Comparison of ENCODE assay signal across 1 cellular context in genomic region chr14:65239143-65239672, GRCh38.
A peak's percentile ranks its signal among the peaks of the same experiment; 100 is the strongest.
TF ChIP-seq lines count a peak whose summit lies in the region.

No MANE protein-coding gene starts in this region.

TF ChIP-seq in HepG2, 621 proteins besides CTCF, POLR2A, EP300 and RAD21 (continued from another document and continues in another):
- TF ChIP-seq, protein P1, sequence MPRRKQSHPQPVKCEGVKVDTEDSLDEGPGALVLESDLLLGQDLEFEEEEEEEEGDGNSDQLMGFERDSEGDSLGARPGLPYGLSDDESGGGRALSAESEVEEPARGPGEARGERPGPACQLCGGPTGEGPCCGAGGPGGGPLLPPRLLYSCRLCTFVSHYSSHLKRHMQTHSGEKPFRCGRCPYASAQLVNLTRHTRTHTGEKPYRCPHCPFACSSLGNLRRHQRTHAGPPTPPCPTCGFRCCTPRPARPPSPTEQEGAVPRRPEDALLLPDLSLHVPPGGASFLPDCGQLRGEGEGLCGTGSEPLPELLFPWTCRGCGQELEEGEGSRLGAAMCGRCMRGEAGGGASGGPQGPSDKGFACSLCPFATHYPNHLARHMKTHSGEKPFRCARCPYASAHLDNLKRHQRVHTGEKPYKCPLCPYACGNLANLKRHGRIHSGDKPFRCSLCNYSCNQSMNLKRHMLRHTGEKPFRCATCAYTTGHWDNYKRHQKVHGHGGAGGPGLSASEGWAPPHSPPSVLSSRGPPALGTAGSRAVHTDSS (CRISPR knock-in tag; conservative IDR thresholded peaks at IDR 0.05): no peak
- TF ChIP-seq ATF6 (CRISPR knock-in tag; conservative IDR thresholded peaks at IDR 0.05) (no peak), ELF3 (CRISPR knock-in tag; IDR thresholded peaks at IDR 0.05) (0 out of 2 replicates have a peak, but pooled peaks have one; percentile 37), SUZ12 (IDR thresholded peaks at IDR 0.05; ENCODE audit: low read depth, low read length) (no peak), NFIC (IDR thresholded peaks at IDR 0.05; ENCODE audit: low read length) (no peak), XRCC5 (optimal IDR thresholded peaks at IDR 0.05; ENCODE audit: low read length) (peak; percentile 39), ZNF775 (CRISPR knock-in tag; IDR thresholded peaks at IDR 0.05; ENCODE audit: borderline replicate concordance) (no peak), MAZ (IDR thresholded peaks at IDR 0.05; ENCODE audit: borderline replicate concordance, low read depth, low read length) (no peak), MAZ (CRISPR knock-in tag; IDR thresholded peaks at IDR 0.05; ENCODE audit: low read depth) (no peak), ERF (CRISPR knock-in tag; IDR thresholded peaks at IDR 0.05) (0 out of 2 replicates have a peak, but pooled peaks have one; percentile 19), TFE3 (CRISPR knock-in tag; IDR thresholded peaks at IDR 0.05) (peak; percentile 83), ZSCAN21 (CRISPR knock-in tag; IDR thresholded peaks at IDR 0.05; ENCODE audit: borderline replicate concordance) (no peak), ZFYVE20 (CRISPR knock-in tag; IDR thresholded peaks at IDR 0.05; ENCODE audit: borderline replicate concordance, low read depth) (no peak), SAP130 (CRISPR knock-in tag; IDR thresholded peaks at IDR 0.05; ENCODE audit: low read depth) (peak; percentile 42; the same call in 1 of the 2 replicates), THYN1 (CRISPR knock-in tag; IDR thresholded peaks at IDR 0.05; ENCODE audit: borderline replicate concordance, low read depth) (no peak), HES4 (CRISPR knock-in tag; IDR thresholded peaks at IDR 0.05; ENCODE audit: borderline replicate concordance) (no peak), NPAS2 (CRISPR knock-in tag; IDR thresholded peaks at IDR 0.05; ENCODE audit: borderline replicate concordance) (no peak), EZH2 (conservative IDR thresholded peaks at IDR 0.05; ENCODE audit: low read depth, low read length) (no peak), CBX1 (IDR thresholded peaks at IDR 0.05; ENCODE audit: low read depth) (no peak), ZFY (CRISPR knock-in tag; IDR thresholded peaks at IDR 0.05) (no peak), SSRP1 (CRISPR knock-in tag; IDR thresholded peaks at IDR 0.05) (no peak), HIC2 (CRISPR knock-in tag; IDR thresholded peaks at IDR 0.05; ENCODE audit: low read depth) (0 out of 2 replicates have a peak, but pooled peaks have one; percentile 17), NKX3-1 (CRISPR knock-in tag; IDR thresholded peaks at IDR 0.05) (no peak), IRF2 (CRISPR knock-in tag; IDR thresholded peaks at IDR 0.05) (0 out of 2 replicates have a peak, but pooled peaks have one; percentile 38), NFE2L1 (CRISPR knock-in tag; IDR thresholded peaks at IDR 0.05; ENCODE audit: borderline replicate concordance) (no peak), ZNF207 (IDR thresholded peaks at IDR 0.05; ENCODE audit: borderline replicate concordance) (no peak), ONECUT2 (CRISPR knock-in tag; IDR thresholded peaks at IDR 0.05) (no peak), ZNF350 (CRISPR knock-in tag; IDR thresholded peaks at IDR 0.05; ENCODE audit: borderline replicate concordance, low read depth) (no peak), NCOA2 (CRISPR knock-in tag; IDR thresholded peaks at IDR 0.05) (no peak), SOX13 (IDR thresholded peaks at IDR 0.05) (no peak), SOX13 (CRISPR knock-in tag; conservative IDR thresholded peaks at IDR 0.05 in 1 of 2, IDR thresholded peaks at IDR 0.05 in 1 of 2) (peak in 1 of 2 experiments; percentile 8; a peak in 1 of 4 replicates), ZNF598 (CRISPR knock-in tag; IDR thresholded peaks at IDR 0.05; ENCODE audit: borderline replicate concordance) (no peak), SOX6 (IDR thresholded peaks at IDR 0.05) (no peak), SOX6 (CRISPR knock-in tag; IDR thresholded peaks at IDR 0.05) (no peak), GLMP (CRISPR knock-in tag; IDR thresholded peaks at IDR 0.05; ENCODE audit: borderline replicate concordance) (no peak), KLF9 (CRISPR knock-in tag; IDR thresholded peaks at IDR 0.05; ENCODE audit: low read depth) (no peak), ZEB1 (IDR thresholded peaks at IDR 0.05; ENCODE audit: insufficient replicate concordance, low read depth) (no peak), MZF1 (CRISPR knock-in tag; IDR thresholded peaks at IDR 0.05; ENCODE audit: borderline replicate concordance) (no peak), ZMYM4 (CRISPR knock-in tag; IDR thresholded peaks at IDR 0.05) (0 out of 2 replicates have a peak, but pooled peaks have one; percentile 26), HDAC2 (CRISPR knock-in tag; IDR thresholded peaks at IDR 0.05) (peak; percentile 77; the same call in 1 of the 2 replicates), CENPX (CRISPR knock-in tag; IDR thresholded peaks at IDR 0.05) (no peak), HOXA3 (CRISPR knock-in tag; IDR thresholded peaks at IDR 0.05) (0 out of 2 replicates have a peak, but pooled peaks have one; percentile 32)
- TF ChIP-seq, protein P2, sequence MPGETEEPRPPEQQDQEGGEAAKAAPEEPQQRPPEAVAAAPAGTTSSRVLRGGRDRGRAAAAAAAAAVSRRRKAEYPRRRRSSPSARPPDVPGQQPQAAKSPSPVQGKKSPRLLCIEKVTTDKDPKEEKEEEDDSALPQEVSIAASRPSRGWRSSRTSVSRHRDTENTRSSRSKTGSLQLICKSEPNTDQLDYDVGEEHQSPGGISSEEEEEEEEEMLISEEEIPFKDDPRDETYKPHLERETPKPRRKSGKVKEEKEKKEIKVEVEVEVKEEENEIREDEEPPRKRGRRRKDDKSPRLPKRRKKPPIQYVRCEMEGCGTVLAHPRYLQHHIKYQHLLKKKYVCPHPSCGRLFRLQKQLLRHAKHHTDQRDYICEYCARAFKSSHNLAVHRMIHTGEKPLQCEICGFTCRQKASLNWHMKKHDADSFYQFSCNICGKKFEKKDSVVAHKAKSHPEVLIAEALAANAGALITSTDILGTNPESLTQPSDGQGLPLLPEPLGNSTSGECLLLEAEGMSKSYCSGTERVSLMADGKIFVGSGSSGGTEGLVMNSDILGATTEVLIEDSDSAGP (CRISPR knock-in tag; IDR thresholded peaks at IDR 0.05; ENCODE audit: borderline replicate concordance): no peak
- TF ChIP-seq, protein P3, sequence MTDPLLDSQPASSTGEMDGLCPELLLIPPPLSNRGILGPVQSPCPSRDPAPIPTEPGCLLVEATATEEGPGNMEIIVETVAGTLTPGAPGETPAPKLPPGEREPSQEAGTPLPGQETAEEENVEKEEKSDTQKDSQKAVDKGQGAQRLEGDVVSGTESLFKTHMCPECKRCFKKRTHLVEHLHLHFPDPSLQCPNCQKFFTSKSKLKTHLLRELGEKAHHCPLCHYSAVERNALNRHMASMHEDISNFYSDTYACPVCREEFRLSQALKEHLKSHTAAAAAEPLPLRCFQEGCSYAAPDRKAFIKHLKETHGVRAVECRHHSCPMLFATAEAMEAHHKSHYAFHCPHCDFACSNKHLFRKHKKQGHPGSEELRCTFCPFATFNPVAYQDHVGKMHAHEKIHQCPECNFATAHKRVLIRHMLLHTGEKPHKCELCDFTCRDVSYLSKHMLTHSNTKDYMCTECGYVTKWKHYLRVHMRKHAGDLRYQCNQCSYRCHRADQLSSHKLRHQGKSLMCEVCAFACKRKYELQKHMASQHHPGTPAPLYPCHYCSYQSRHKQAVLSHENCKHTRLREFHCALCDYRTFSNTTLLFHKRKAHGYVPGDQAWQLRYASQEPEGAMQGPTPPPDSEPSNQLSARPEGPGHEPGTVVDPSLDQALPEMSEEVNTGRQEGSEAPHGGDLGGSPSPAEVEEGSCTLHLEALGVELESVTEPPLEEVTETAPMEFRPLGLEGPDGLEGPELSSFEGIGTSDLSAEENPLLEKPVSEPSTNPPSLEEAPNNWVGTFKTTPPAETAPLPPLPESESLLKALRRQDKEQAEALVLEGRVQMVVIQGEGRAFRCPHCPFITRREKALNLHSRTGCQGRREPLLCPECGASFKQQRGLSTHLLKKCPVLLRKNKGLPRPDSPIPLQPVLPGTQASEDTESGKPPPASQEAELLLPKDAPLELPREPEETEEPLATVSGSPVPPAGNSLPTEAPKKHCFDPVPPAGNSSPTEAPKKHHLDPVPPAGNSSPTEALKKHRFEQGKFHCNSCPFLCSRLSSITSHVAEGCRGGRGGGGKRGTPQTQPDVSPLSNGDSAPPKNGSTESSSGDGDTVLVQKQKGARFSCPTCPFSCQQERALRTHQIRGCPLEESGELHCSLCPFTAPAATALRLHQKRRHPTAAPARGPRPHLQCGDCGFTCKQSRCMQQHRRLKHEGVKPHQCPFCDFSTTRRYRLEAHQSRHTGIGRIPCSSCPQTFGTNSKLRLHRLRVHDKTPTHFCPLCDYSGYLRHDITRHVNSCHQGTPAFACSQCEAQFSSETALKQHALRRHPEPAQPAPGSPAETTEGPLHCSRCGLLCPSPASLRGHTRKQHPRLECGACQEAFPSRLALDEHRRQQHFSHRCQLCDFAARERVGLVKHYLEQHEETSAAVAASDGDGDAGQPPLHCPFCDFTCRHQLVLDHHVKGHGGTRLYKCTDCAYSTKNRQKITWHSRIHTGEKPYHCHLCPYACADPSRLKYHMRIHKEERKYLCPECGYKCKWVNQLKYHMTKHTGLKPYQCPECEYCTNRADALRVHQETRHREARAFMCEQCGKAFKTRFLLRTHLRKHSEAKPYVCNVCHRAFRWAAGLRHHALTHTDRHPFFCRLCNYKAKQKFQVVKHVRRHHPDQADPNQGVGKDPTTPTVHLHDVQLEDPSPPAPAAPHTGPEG (CRISPR knock-in tag; IDR thresholded peaks at IDR 0.05): no peak
- TF ChIP-seq, protein P4, sequence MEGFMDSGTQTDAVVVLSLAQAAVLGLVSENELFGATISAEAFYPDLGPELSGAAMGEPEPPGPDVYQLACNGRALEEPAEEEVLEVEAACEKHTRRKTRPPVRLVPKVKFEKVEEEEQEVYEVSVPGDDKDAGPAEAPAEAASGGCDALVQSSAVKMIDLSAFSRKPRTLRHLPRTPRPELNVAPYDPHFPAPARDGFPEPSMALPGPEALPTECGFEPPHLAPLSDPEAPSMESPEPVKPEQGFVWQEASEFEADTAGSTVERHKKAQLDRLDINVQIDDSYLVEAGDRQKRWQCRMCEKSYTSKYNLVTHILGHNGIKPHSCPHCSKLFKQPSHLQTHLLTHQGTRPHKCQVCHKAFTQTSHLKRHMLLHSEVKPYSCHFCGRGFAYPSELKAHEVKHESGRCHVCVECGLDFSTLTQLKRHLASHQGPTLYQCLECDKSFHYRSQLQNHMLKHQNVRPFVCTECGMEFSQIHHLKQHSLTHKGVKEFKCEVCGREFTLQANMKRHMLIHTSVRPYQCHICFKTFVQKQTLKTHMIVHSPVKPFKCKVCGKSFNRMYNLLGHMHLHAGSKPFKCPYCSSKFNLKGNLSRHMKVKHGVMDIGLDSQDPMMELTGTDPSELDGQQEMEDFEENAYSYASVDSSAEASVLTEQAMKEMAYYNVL (CRISPR knock-in tag; IDR thresholded peaks at IDR 0.05; ENCODE audit: borderline replicate concordance): no peak
- TF ChIP-seq, protein P5, sequence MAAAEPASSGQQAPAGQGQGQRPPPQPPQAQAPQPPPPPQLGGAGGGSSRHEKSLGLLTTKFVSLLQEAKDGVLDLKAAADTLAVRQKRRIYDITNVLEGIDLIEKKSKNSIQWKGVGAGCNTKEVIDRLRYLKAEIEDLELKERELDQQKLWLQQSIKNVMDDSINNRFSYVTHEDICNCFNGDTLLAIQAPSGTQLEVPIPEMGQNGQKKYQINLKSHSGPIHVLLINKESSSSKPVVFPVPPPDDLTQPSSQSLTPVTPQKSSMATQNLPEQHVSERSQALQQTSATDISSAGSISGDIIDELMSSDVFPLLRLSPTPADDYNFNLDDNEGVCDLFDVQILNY (CRISPR knock-in tag; conservative IDR thresholded peaks at IDR 0.05): no peak
- TF ChIP-seq, protein P6, sequence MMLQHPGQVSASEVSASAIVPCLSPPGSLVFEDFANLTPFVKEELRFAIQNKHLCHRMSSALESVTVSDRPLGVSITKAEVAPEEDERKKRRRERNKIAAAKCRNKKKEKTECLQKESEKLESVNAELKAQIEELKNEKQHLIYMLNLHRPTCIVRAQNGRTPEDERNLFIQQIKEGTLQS (CRISPR knock-in tag; IDR thresholded peaks at IDR 0.05): 0 out of 2 replicates have a peak, but pooled peaks have one; percentile 43
